In genomic region chr11:190546-190945, GRCh38 we compare ENCODE assay signal across 15 cellular contexts. TPM values are rescaled to one million over a fixed set of nuclear protein-coding genes. Genes with fewer than 3 reads are reported as not detected.
DNase-seq lines count a peak whose midpoint lies in the region; ATAC-seq, FAIRE-seq and TF ChIP-seq lines count a peak whose summit lies in the region.
"Not testable (repeated sequence)": the region's sequence is repeated elsewhere in the genome, so short reads cannot be mapped to it uniquely, and the experiment has no call there.
"Had no signal": no experiment of that assay in that cellular context is flagged by ENCODE, and none has a peak within 500 bp of the region (broad histone marks: within the 10 kb centered on the region; RNA-seq: fewer than 3 reads in every experiment).

No MANE protein-coding gene starts in this region.

- H3K4me3 ChIP-seq in BLaER1 treated with 17β-estradiol and CSF1 and Interleukin-3, amounts not matched to agents 10 nM and 100 nM; astrocyte (ENCODE audit: insufficient read depth, low read depth, low read length); lung; suprapubic skin; aorta (ENCODE audit: low read length in 2 of 2): not testable (repeated sequence)

- H3K36me3 ChIP-seq in BLaER1 treated with 17β-estradiol and CSF1 and Interleukin-3, amounts not matched to agents 10 nM and 100 nM; astrocyte (ENCODE audit: insufficient read depth, low read length); lung (ENCODE audit: control insufficient read depth in 2 of 2, insufficient read depth in 2 of 2, low read length in 2 of 2); suprapubic skin; aorta (ENCODE audit: control insufficient read depth in 1 of 2, insufficient read depth in 2 of 2, low read length in 1 of 2): not testable (repeated sequence)

- H3K4me1 Mint-ChIP-seq in activated CD4-positive, alpha-beta memory T cell treated with anti-CD3 and anti-CD28 coated beads, Interleukin-2, amount 10 ng/mL, durations not matched to agents 7 days and 5 days, result peaks cover 13% of the 10 kb centered on the region
- H3K4me1 Mint-ChIP-seq in astrocyte (ENCODE audit: low read depth, unreplicated experiment), result not testable (repeated sequence)

- intact Hi-C loops in aorta (cut with DNase I), result not testable (repeated sequence)

- not testable (repeated sequence) for TF ChIP-seq CTCF in astrocyte (IDR thresholded peaks at IDR 0.05; ENCODE audit: insufficient read depth, low read depth, low read length); lung (IDR thresholded peaks at IDR 0.05; ENCODE audit: control extremely low read depth, extremely low read depth); suprapubic skin (IDR thresholded peaks at IDR 0.05)

- not testable (repeated sequence) for H3K9ac ChIP-seq in BLaER1 treated with 17β-estradiol and CSF1 and Interleukin-3, amounts not matched to agents 10 nM and 100 nM; astrocyte (ENCODE audit: low read length)

- H3K27ac Mint-ChIP-seq in activated CD4-positive, alpha-beta memory T cell treated with anti-CD3 and anti-CD28 coated beads, Interleukin-2, amount 10 ng/mL, durations not matched to agents 7 days and 5 days; astrocyte (ENCODE audit: unreplicated experiment): not testable (repeated sequence)

- POLR2A ChIA-PET in activated CD4-positive, alpha-beta memory T cell treated with anti-CD3 and anti-CD28 coated beads, Interleukin-2, amount 10 ng/mL, durations not matched to agents 7 days and 5 days (lab: Charles Lee), result interaction anchor here (0.7 kb wide), 1 partner anchor 16 kb away, joined by 3 read pairs; no protein-coding TSS in a partner anchor

- not testable (repeated sequence) for H3K27me3 Mint-ChIP-seq in activated CD4-positive, alpha-beta memory T cell treated with anti-CD3 and anti-CD28 coated beads, Interleukin-2, amount 10 ng/mL, durations not matched to agents 7 days and 5 days; astrocyte (ENCODE audit: low read depth, unreplicated experiment)

- H3K79me2 ChIP-seq in astrocyte (ENCODE audit: insufficient read depth, low read length), result not testable (repeated sequence)

- ATAC-seq in lung (ENCODE audit: insufficient read depth, low FRiP score); aorta (ENCODE audit: low FRiP score): not testable (repeated sequence)

- H2AFZ ChIP-seq in astrocyte (ENCODE audit: low read depth, low read length), result not testable (repeated sequence)

- not testable (repeated sequence) for H3K9me3 Mint-ChIP-seq in activated CD4-positive, alpha-beta memory T cell treated with anti-CD3 and anti-CD28 coated beads, Interleukin-2, amount 10 ng/mL, durations not matched to agents 7 days and 5 days; astrocyte (ENCODE audit: unreplicated experiment)

- peak overlapping the region in 1 of 11 experiments; percentile 17; a peak in 1 of 22 replicates for H3K4me2 ChIP-seq in BLaER1 treated with 17β-estradiol and CSF1 and Interleukin-3, amounts not matched to agents 10 nM and 100 nM
- H3K4me2 ChIP-seq in astrocyte (ENCODE audit: low read length), result not testable (repeated sequence)

- peak overlapping the region in 7 of 11 experiments; percentile 14 to 61 (median 35); a peak in 10 of 22 replicates for H3K27ac ChIP-seq in BLaER1 treated with 17β-estradiol and CSF1 and Interleukin-3, amounts not matched to agents 10 nM and 100 nM
- not testable (repeated sequence) for H3K27ac ChIP-seq in astrocyte (ENCODE audit: low read depth, low read length); lung (ENCODE audit: low read depth in 1 of 2, low read length in 1 of 2); suprapubic skin; aorta (ENCODE audit: low read depth in 1 of 2, low read length in 2 of 2)

- not testable (repeated sequence) for TF ChIP-seq POLR2A in suprapubic skin (IDR thresholded peaks at IDR 0.05)

- DNase-seq in activated CD4-positive, alpha-beta memory T cell treated with anti-CD3 and anti-CD28 coated beads, Interleukin-2, amount 10 ng/mL, durations not matched to agents 7 days and 5 days, result peak; percentile 15
- DNase-seq in activated T-cell treated with anti-CD3 and anti-CD28 coated beads, Interleukin-2, amount 50 U/mL, for 1 hour, result peak; percentile 16
- DNase-seq in astrocyte (ENCODE audit: low read depth), result not testable (repeated sequence)
- DNase-seq in lung (ENCODE audit: low spot score) (peak; percentile 25), suprapubic skin (ENCODE audit: low spot score in 2 of 2) (peak; percentile 59 to 66), aorta (peak; percentile 33 to 67)

- TF ChIP-seq EP300 in suprapubic skin (IDR thresholded peaks at IDR 0.05), result not testable (repeated sequence)

- H3K4me3 Mint-ChIP-seq in activated CD4-positive, alpha-beta memory T cell treated with anti-CD3 and anti-CD28 coated beads, Interleukin-2, amount 10 ng/mL, durations not matched to agents 7 days and 5 days, result not testable (repeated sequence)
- H3K4me3 Mint-ChIP-seq in astrocyte (ENCODE audit: unreplicated experiment), result peak overlapping the region; percentile 25

- WGBS in lung, 2 donors, result 77 to 82% methylated on average over 5 of the region's 5 CpGs
- WGBS in suprapubic skin, result 83% methylated on average over 5 of the region's 5 CpGs
- WGBS in aorta, 2 donors, result 74 to 83% methylated on average over 5 of the region's 5 CpGs

- FAIRE-seq in astrocyte (lab: Jason Lieb, UNC), result not testable (repeated sequence)

- peaks cover 3 to 13% (median 7%) of the 10 kb centered on the region in 10 experiments; a peak in 13 of 20 replicates for H3K4me1 ChIP-seq in BLaER1 treated with 17β-estradiol and CSF1 and Interleukin-3, amounts not matched to agents 10 nM and 100 nM
- H3K4me1 ChIP-seq in astrocyte (ENCODE audit: insufficient read depth, low read length); lung (ENCODE audit: control insufficient read depth in 2 of 2, insufficient read depth in 2 of 2, low read length in 2 of 2); suprapubic skin; aorta (ENCODE audit: control insufficient read depth in 1 of 2, insufficient read depth in 2 of 2, low read length in 2 of 2): not testable (repeated sequence)

- not testable (repeated sequence) for H4K20me1 ChIP-seq in BLaER1 treated with 17β-estradiol and CSF1 and Interleukin-3, amounts not matched to agents 10 nM and 100 nM; astrocyte (ENCODE audit: insufficient read depth, low read length)

- CTCF ChIA-PET in activated CD4-positive, alpha-beta memory T cell treated with anti-CD3 and anti-CD28 coated beads, Interleukin-2, amount 10 ng/mL, durations not matched to agents 7 days and 5 days (lab: Charles Lee), result not testable (repeated sequence)

- not testable (repeated sequence) for H3K9me3 ChIP-seq in BLaER1 treated with 17β-estradiol and CSF1 and Interleukin-3, amounts not matched to agents 10 nM and 100 nM (replicated peaks in 1 of 11); astrocyte (ENCODE audit: insufficient read depth, low read depth, low read length); lung (ENCODE audit: control insufficient read depth in 2 of 2, insufficient read depth in 1 of 2, low read length in 1 of 2); suprapubic skin; aorta (ENCODE audit: control insufficient read depth, low read length)

- not testable (repeated sequence) for H3K36me3 Mint-ChIP-seq in activated CD4-positive, alpha-beta memory T cell treated with anti-CD3 and anti-CD28 coated beads, Interleukin-2, amount 10 ng/mL, durations not matched to agents 7 days and 5 days (ENCODE audit: low read depth); astrocyte (ENCODE audit: low read depth, unreplicated experiment)

- H3K27me3 ChIP-seq in BLaER1 treated with 17β-estradiol and CSF1 and Interleukin-3, amounts not matched to agents 10 nM and 100 nM; astrocyte (ENCODE audit: insufficient read depth, low read length); lung (ENCODE audit: control insufficient read depth, insufficient read depth); suprapubic skin; aorta (ENCODE audit: control insufficient read depth in 1 of 2, insufficient read depth in 2 of 2, low read length in 1 of 2): not testable (repeated sequence)

RNA-seq across cellular contexts. Expression of gene SCGB1C1, which starts 2.3 kb away (rescaled TPM):
- not detected for total RNA-seq in activated CD4-positive, alpha-beta memory T cell treated with anti-CD3 and anti-CD28 coated beads, Interleukin-2, amount 10 ng/mL, durations not matched to agents 7 days and 5 days
- total RNA-seq in astrocyte (not detected in 2 replicates), lung (not detected), suprapubic skin (not detected), aorta (not detected)
- polyA plus RNA-seq in lung (not detected), aorta (not detected)
- total RNA-seq: CD4-positive, alpha-beta memory T cell; Daoy; H7; HFFc6; HT1080 had no signal
- polyA plus RNA-seq: A549; BJ; CD14-positive monocyte; CD4-positive, alpha-beta memory T cell had no signal

RNA-seq across cellular contexts. Expression of gene BET1L, which starts 16.7 kb away (rescaled TPM):
- total RNA-seq in activated CD4-positive, alpha-beta memory T cell treated with anti-CD3 and anti-CD28 coated beads, Interleukin-2, amount 10 ng/mL, durations not matched to agents 7 days and 5 days, result 10 to 100 TPM; 39.3 to 44.5 TPM
- total RNA-seq in astrocyte (73.2 and 81.6 TPM in 2 replicates), lung (10 to 100 TPM; 29.7 to 58.7 TPM), suprapubic skin (10 to 100 TPM; 25.8 to 31.7 (median 27.9) TPM), aorta (10 to 100 TPM; 50.3 to 55.4 TPM)
- polyA plus RNA-seq in lung (10 to 100 TPM; 30.1 to 49.9 TPM), aorta (10 to 100 TPM; 24.0 to 40.1 TPM)

RNA-seq across cellular contexts. Expression of gene RIC8A, which starts 17.0 kb away (rescaled TPM):
- 100 to 1,000 TPM in 1 of 2 experiments, 10 to 100 TPM in 1; 98.7 to 103 TPM for total RNA-seq in activated CD4-positive, alpha-beta memory T cell treated with anti-CD3 and anti-CD28 coated beads, Interleukin-2, amount 10 ng/mL, durations not matched to agents 7 days and 5 days
- total RNA-seq in astrocyte (157 TPM in 2 replicates), lung (100 to 1,000 TPM; 104 to 122 TPM), suprapubic skin (10 to 100 TPM; 62.4 to 90.1 (median 80.9) TPM), aorta (10 to 100 TPM; 70.1 to 77.3 TPM)
- polyA plus RNA-seq in lung (10 to 100 TPM; 52.1 to 83.2 TPM), aorta (10 to 100 TPM; 30.6 to 65.6 TPM)

RNA-seq across cellular contexts. Expression of gene SIRT3, which starts 45.6 kb away (rescaled TPM):
- total RNA-seq in activated CD4-positive, alpha-beta memory T cell treated with anti-CD3 and anti-CD28 coated beads, Interleukin-2, amount 10 ng/mL, durations not matched to agents 7 days and 5 days, result 10 to 100 TPM; 11.6 to 16.3 TPM
- total RNA-seq in astrocyte (10.9 and 12.0 TPM in 2 replicates), lung (10 to 100 TPM; 16.0 to 21.2 TPM), suprapubic skin (10 to 100 TPM in 3 of 4 donors, 1 to 10 TPM in 1; 9.1 to 20.1 (median 13.3) TPM), aorta (10 to 100 TPM in 1 of 2 donors, 1 to 10 TPM in 1; 8.6 to 17.6 TPM)
- polyA plus RNA-seq in lung (10 to 100 TPM; 14.6 to 16.9 TPM), aorta (10 to 100 TPM; 14.8 to 24.8 TPM)

RNA-seq across cellular contexts. Expression of gene PSMD13, which starts 46.2 kb away (rescaled TPM):
- total RNA-seq in activated CD4-positive, alpha-beta memory T cell treated with anti-CD3 and anti-CD28 coated beads, Interleukin-2, amount 10 ng/mL, durations not matched to agents 7 days and 5 days, result 100 to 1,000 TPM; 156 to 160 TPM
- total RNA-seq in astrocyte (131 and 137 TPM in 2 replicates), lung (100 to 1,000 TPM in 1 of 2 donors, 10 to 100 TPM in 1; 75.2 to 131 TPM), suprapubic skin (10 to 100 TPM; 70.3 to 97.8 (median 87.3) TPM), aorta (10 to 100 TPM; 75.4 to 80.9 TPM)
- polyA plus RNA-seq in lung (100 to 1,000 TPM; 158 to 184 TPM), aorta (100 to 1,000 TPM in 1 of 2 donors, 10 to 100 TPM in 1; 70.9 to 123 TPM)
